Comparison of ENCODE assay signal across 14 cellular contexts in genomic region chr4:113588895-113589668, GRCh38.
DNase-seq lines count a peak whose midpoint lies in the region; ATAC-seq and TF ChIP-seq lines count a peak whose summit lies in the region.
"Had no signal": no experiment of that assay in that cellular context is flagged by ENCODE, and none has a peak within 500 bp of the region (broad histone marks: within the 10 kb centered on the region; RNA-seq: fewer than 3 reads in every experiment).

No MANE protein-coding gene starts in this region.

- peaks cover 57% of the 10 kb centered on the region for H3K4me1 Mint-ChIP-seq in activated naive CD4-positive, alpha-beta T cell treated with anti-CD3 and anti-CD28 coated beads, Interleukin-2, amount 50 U/mL, for 24 hours
- peaks cover 77% of the 10 kb centered on the region for H3K4me1 Mint-ChIP-seq in activated B cell treated with CpG ODN at 0.5 μM for 24 hours
- peaks cover 31% of the 10 kb centered on the region for H3K4me1 Mint-ChIP-seq in stimulated activated naive CD8-positive, alpha-beta T cell treated with anti-CD3 and anti-CD28 coated beads, Interleukin-15, amount 100 ng/mL, for 72 hours

- no peaks in the 10 kb centered on the region for H3K36me3 ChIP-seq in colonic mucosa
- H3K36me3 ChIP-seq: neutrophil, Peyer's patch had no signal

- TF ChIP-seq CTCF in activated B cell treated with CpG ODN at 0.5 μM for 24 hours (IDR thresholded peaks at IDR 0.05) (no peak), colonic mucosa (IDR thresholded peaks at IDR 0.05) (no peak)

- no peak overlapping the region for H3K27ac ChIP-seq in colonic mucosa
- H3K27ac ChIP-seq: neutrophil, Peyer's patch had no signal

- intact Hi-C loops in activated B cell treated with CpG ODN at 0.5 μM for 24 hours (cut with micrococcal nuclease): loop anchor here (1.0 kb wide), 1 partner anchor 15 kb away; no protein-coding TSS in a partner anchor
- intact Hi-C loops in colonic mucosa (cut with DNase I): no loop called here

- CTCF ChIA-PET in activated B cell treated with CpG ODN at 0.5 μM for 24 hours (lab: Charles Lee): interaction anchor here (1.2 kb wide), 1 partner anchor 13 kb away, joined by 4 read pairs; no protein-coding TSS in a partner anchor

- peaks cover 4% of the 10 kb centered on the region for H3K9me3 Mint-ChIP-seq in activated naive CD4-positive, alpha-beta T cell treated with anti-CD3 and anti-CD28 coated beads, Interleukin-2, amount 50 U/mL, for 24 hours
- H3K9me3 Mint-ChIP-seq in activated B cell treated with CpG ODN at 0.5 μM for 24 hours: no peaks in the 10 kb centered on the region
- peaks cover 0 to 10% of the 10 kb centered on the region in 2 donors for H3K9me3 Mint-ChIP-seq in stimulated activated naive CD8-positive, alpha-beta T cell treated with anti-CD3 and anti-CD28 coated beads, Interleukin-15, amount 100 ng/mL, for 72 hours
- H3K9me3 Mint-ChIP-seq: brain had no signal

- no peaks in the 10 kb centered on the region for H3K4me1 ChIP-seq in colonic mucosa
- H3K4me1 ChIP-seq: Peyer's patch had no signal

- POLR2A ChIA-PET in activated B cell treated with CpG ODN at 0.5 μM for 24 hours (lab: Charles Lee): interaction anchor here (0.5 to 1.3 kb wide), 3 partner anchors 9 to 172 kb away, joined by 3 to 4 read pairs (median 4); no protein-coding TSS in a partner anchor

- no peaks in the 10 kb centered on the region for H3K27me3 ChIP-seq in colonic mucosa
- H3K27me3 ChIP-seq: neutrophil, Peyer's patch had no signal

- no peaks in the 10 kb centered on the region for H3K9me3 ChIP-seq in colonic mucosa
- H3K9me3 ChIP-seq: neutrophil, Peyer's patch had no signal

- no peak overlapping the region for H3K9ac ChIP-seq in colonic mucosa (ENCODE audit: low read depth in 2 of 2, low read length in 2 of 2)

- no peaks in the 10 kb centered on the region for H3K27me3 Mint-ChIP-seq in activated naive CD4-positive, alpha-beta T cell treated with anti-CD3 and anti-CD28 coated beads, Interleukin-2, amount 50 U/mL, for 24 hours
- no peaks in the 10 kb centered on the region for H3K27me3 Mint-ChIP-seq in activated B cell treated with CpG ODN at 0.5 μM for 24 hours
- H3K27me3 Mint-ChIP-seq in stimulated activated naive CD8-positive, alpha-beta T cell treated with anti-CD3 and anti-CD28 coated beads, Interleukin-15, amount 100 ng/mL, for 72 hours: no peaks in the 10 kb centered on the region
- H3K27me3 Mint-ChIP-seq: brain had no signal

- DNase-seq in activated naive CD4-positive, alpha-beta T cell (lab: John Stamatoyannopoulos, UW): no peak
- DNase-seq in activated B cell treated with CpG ODN at 0.5 μM for 24 hours (no peak), colonic mucosa (no peak)
- DNase-seq in stimulated activated naive CD8-positive, alpha-beta T cell treated with anti-CD3 and anti-CD28 coated beads, Interleukin-15, amount 100 ng/mL, for 72 hours: no peak
- DNase-seq: activated CD8-positive, alpha-beta memory T cell treated with anti-CD3 and anti-CD28 coated beads, Interleukin-2, amount 50 U/mL, for 4 hours; glutamatergic neuron; Peyer's patch had no signal

- peak overlapping the region; percentile 60 for H3K27ac Mint-ChIP-seq in activated naive CD4-positive, alpha-beta T cell treated with anti-CD3 and anti-CD28 coated beads, Interleukin-2, amount 50 U/mL, for 24 hours
- H3K27ac Mint-ChIP-seq in activated B cell treated with CpG ODN at 0.5 μM for 24 hours: peak overlapping the region; percentile 9
- peak overlapping the region; percentile 0 to 20 for H3K27ac Mint-ChIP-seq in stimulated activated naive CD8-positive, alpha-beta T cell treated with anti-CD3 and anti-CD28 coated beads, Interleukin-15, amount 100 ng/mL, for 72 hours

- ATAC-seq in HG03095 (IDR thresholded peaks at IDR 0.05; ENCODE audit: unreplicated experiment) (peak; percentile 46), activated B cell treated with CpG ODN at 0.5 μM for 24 hours (ENCODE audit: low read depth) (peak; percentile 67), GM21447 (IDR thresholded peaks at IDR 0.05; ENCODE audit: unreplicated experiment) (no peak), HG03139 (IDR thresholded peaks at IDR 0.05; ENCODE audit: unreplicated experiment) (no peak)
- ATAC-seq in stimulated activated naive CD8-positive, alpha-beta T cell treated with anti-CD3 and anti-CD28 coated beads, Interleukin-15, amount 100 ng/mL, for 72 hours: peak; percentile 48
- ATAC-seq: left lobe of liver had no signal

- no peak overlapping the region for H3K4me3 ChIP-seq in colonic mucosa
- H3K4me3 ChIP-seq: Peyer's patch had no signal

- H3K36me3 Mint-ChIP-seq in activated naive CD4-positive, alpha-beta T cell treated with anti-CD3 and anti-CD28 coated beads, Interleukin-2, amount 50 U/mL, for 24 hours: peaks cover 42% of the 10 kb centered on the region
- peaks cover 20% of the 10 kb centered on the region for H3K36me3 Mint-ChIP-seq in activated B cell treated with CpG ODN at 0.5 μM for 24 hours (ENCODE audit: low read depth)

- no peak overlapping the region for H3K4me3 Mint-ChIP-seq in activated naive CD4-positive, alpha-beta T cell treated with anti-CD3 and anti-CD28 coated beads, Interleukin-2, amount 50 U/mL, for 24 hours
- no peak overlapping the region for H3K4me3 Mint-ChIP-seq in activated B cell treated with CpG ODN at 0.5 μM for 24 hours
- H3K4me3 Mint-ChIP-seq in stimulated activated naive CD8-positive, alpha-beta T cell treated with anti-CD3 and anti-CD28 coated beads, Interleukin-15, amount 100 ng/mL, for 72 hours: no peak overlapping the region
- H3K4me3 Mint-ChIP-seq: brain had no signal

Comparison
In these comparisons a context has a peak if more than half of its experiments do, and no peak if none do; other contexts are left out.
1. H3K27ac Mint-ChIP-seq: peak in every context shown above with its lines; median percentile 60 in activated naive CD4-positive, alpha-beta T cell treated with anti-CD3 and anti-CD28 coated beads, Interleukin-2, amount 50 U/mL, for 24 hours; 10 in stimulated activated naive CD8-positive, alpha-beta T cell treated with anti-CD3 and anti-CD28 coated beads, Interleukin-15, amount 100 ng/mL, for 72 hours; 9 in activated B cell treated with CpG ODN at 0.5 μM for 24 hours.
2. ATAC-seq: peak in HG03095 (single experiment), activated B cell treated with CpG ODN at 0.5 μM for 24 hours (single experiment) and stimulated activated naive CD8-positive, alpha-beta T cell treated with anti-CD3 and anti-CD28 coated beads, Interleukin-15, amount 100 ng/mL, for 72 hours (single experiment); none in GM21447 (single experiment) and HG03139 (single experiment).